In the genomic region with DNA sequence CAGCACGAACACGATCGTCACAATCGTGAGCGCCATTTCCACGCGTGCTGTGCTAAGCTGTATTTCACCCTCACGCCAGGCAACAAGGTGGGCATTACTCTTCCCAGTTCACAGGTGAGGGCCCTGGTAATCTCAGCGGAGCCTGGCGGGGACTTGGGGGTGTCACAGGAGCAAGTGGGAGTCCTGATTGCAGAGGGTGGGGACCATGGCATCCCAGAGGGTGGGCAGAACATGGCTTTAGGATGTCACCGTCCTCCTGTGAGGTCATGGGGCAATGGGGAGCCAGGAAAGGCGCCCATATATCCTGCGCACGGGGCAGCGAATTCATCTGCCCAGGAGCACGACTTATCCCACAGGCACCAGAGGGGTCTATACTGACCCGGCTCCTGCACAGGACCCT, we compare ENCODE assay signal across 23 cellular contexts.
"Had no signal": no experiment of that assay in that cellular context is flagged by ENCODE, and none has a peak within 500 bp of the region (broad histone marks: within the 10 kb centered on the region; RNA-seq: fewer than 3 reads in every experiment).

No MANE protein-coding gene starts in this region.

- DNase-seq: effector CD4-positive, alpha-beta T cell; endodermal cell; erythroblast; foreskin melanocyte; left colon; left ventricle myocardium superior; mesenchymal stem cell; midbrain; psoas muscle; retina; stimulated activated CD4-positive, alpha-beta T cell treated with anti-CD3 and anti-CD28 coated beads, Interleukin-15, amount 100 ng/mL, for 24 hours; stimulated activated CD4-positive, alpha-beta T cell treated with anti-CD3 and anti-CD28 coated beads, Interleukin-1b, Interleukin-23, amount 100 ng/mL, for 48 hours; stimulated activated CD4-positive, alpha-beta T cell treated with anti-CD3 and anti-CD28 coated beads, Interleukin-4, amount 100 ng/mL, for 24 hours; tibial artery; upper lobe of left lung had no signal

- H3K27ac Mint-ChIP-seq: endodermal cell; nephron; stimulated activated memory B cell treated with anti-CD40 and anti-IgM and Interleukin-4, amounts not matched to agents 10 μg/mL and 1 μg/mL and 100 μg/mL, for 72 hours; stimulated activated naive CD8-positive, alpha-beta T cell treated with anti-CD3 and anti-CD28 coated beads, Interleukin-15, Interleukin-2, amounts not matched to agents 100 ng/mL and 50 ng/mL, for 24 hours had no signal

- H3K27ac ChIP-seq: hepatocyte, parathyroid adenoma, psoas muscle, right lobe of liver, tibial artery, upper lobe of left lung, vagina had no signal

- H3K4me1 Mint-ChIP-seq: endodermal cell; nephron; stimulated activated memory B cell treated with anti-CD40 and anti-IgM and Interleukin-4, amounts not matched to agents 10 μg/mL and 1 μg/mL and 100 μg/mL, for 72 hours had no signal

- H3K36me3 ChIP-seq: right lobe of liver, tibial artery, upper lobe of left lung, vagina had no signal

- H3K9me3 ChIP-seq: psoas muscle, right lobe of liver, upper lobe of left lung, vagina had no signal

- H3K9me3 Mint-ChIP-seq: endodermal cell; nephron; stimulated activated memory B cell treated with anti-CD40 and anti-IgM and Interleukin-4, amounts not matched to agents 10 μg/mL and 1 μg/mL and 100 μg/mL, for 72 hours; stimulated activated naive CD8-positive, alpha-beta T cell treated with anti-CD3 and anti-CD28 coated beads, Interleukin-15, Interleukin-2, amounts not matched to agents 100 ng/mL and 50 ng/mL, for 24 hours had no signal

- H3K36me3 Mint-ChIP-seq: stimulated activated memory B cell treated with anti-CD40 and anti-IgM and Interleukin-4, amounts not matched to agents 10 μg/mL and 1 μg/mL and 100 μg/mL, for 72 hours had no signal

- H3K4me3 ChIP-seq: hepatocyte, lung, psoas muscle, right lobe of liver, tibial artery, upper lobe of left lung, vagina had no signal

- H3K4me1 ChIP-seq: parathyroid adenoma, psoas muscle, right lobe of liver, tibial artery, upper lobe of left lung, vagina had no signal

- H3K27me3 Mint-ChIP-seq: stimulated activated memory B cell treated with anti-CD40 and anti-IgM and Interleukin-4, amounts not matched to agents 10 μg/mL and 1 μg/mL and 100 μg/mL, for 72 hours; stimulated activated naive CD8-positive, alpha-beta T cell treated with anti-CD3 and anti-CD28 coated beads, Interleukin-15, Interleukin-2, amounts not matched to agents 100 ng/mL and 50 ng/mL, for 24 hours had no signal

- H3K27me3 ChIP-seq: hepatocyte, right lobe of liver, tibial artery, upper lobe of left lung, vagina had no signal

- H3K4me3 Mint-ChIP-seq: endodermal cell; nephron; stimulated activated memory B cell treated with anti-CD40 and anti-IgM and Interleukin-4, amounts not matched to agents 10 μg/mL and 1 μg/mL and 100 μg/mL, for 72 hours; stimulated activated naive CD8-positive, alpha-beta T cell treated with anti-CD3 and anti-CD28 coated beads, Interleukin-15, Interleukin-2, amounts not matched to agents 100 ng/mL and 50 ng/mL, for 24 hours had no signal

- ATAC-seq: left colon; left ventricle myocardium superior; psoas muscle; right lobe of liver; stimulated activated memory B cell treated with anti-CD40 and anti-IgM and Interleukin-4, amounts not matched to agents 10 μg/mL and 1 μg/mL and 100 μg/mL, for 72 hours had no signal
